In the genomic region with DNA sequence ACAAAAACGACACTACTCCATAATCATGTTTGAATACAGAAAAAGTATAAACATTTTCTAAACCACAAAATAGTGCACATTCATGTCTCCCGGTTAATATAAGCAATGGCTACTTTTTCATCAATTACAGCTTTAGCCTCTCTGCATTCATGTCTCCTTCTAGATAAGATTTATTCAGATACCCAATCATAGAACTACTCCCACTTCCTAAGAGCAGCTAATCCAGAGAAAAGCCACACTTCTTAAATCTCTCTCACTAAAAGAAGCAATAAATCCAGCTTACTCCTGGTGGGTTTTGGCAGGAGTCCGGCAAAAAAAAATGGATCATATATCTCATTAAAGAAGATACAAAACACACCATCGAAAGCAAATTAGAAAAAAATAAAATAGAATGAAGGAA, we compare ENCODE assay signal across 30 cellular contexts. TPM values are rescaled to one million over a fixed set of nuclear protein-coding genes. Genes with fewer than 3 reads are reported as not detected.
"Had no signal": no experiment of that assay in that cellular context is flagged by ENCODE, and none has a peak within 500 bp of the region (broad histone marks: within the 10 kb centered on the region; RNA-seq: fewer than 3 reads in every experiment).

No MANE protein-coding gene starts in this region.

- H3K4me1 ChIP-seq: esophagus muscularis mucosa, foreskin keratinocyte, gastroesophageal sphincter had no signal

- H3K27ac ChIP-seq: brain microvascular endothelial cell, esophagus muscularis mucosa, foreskin keratinocyte, gastroesophageal sphincter had no signal

- ATAC-seq: activated CD4-positive, alpha-beta T cell treated with anti-CD3 and anti-CD28 coated beads for 36 hours; activated CD8-positive, alpha-beta memory T cell treated with anti-CD3 and anti-CD28 coated beads, Interleukin-2, amount 10 ng/mL, durations not matched to agents 7 days and 5 days; activated CD8-positive, alpha-beta T cell treated with anti-CD3 and anti-CD28 coated beads, Interleukin-2, amount 10 ng/mL, durations not matched to agents 7 days and 5 days; activated naive CD4-positive, alpha-beta T cell treated with anti-CD3 and anti-CD28 coated beads, Interleukin-2, amount 50 U/mL, for 72 hours; effector memory CD8-positive, alpha-beta T cell; foreskin keratinocyte; gastroesophageal sphincter; T-helper 17 cell had no signal

- H3K36me3 ChIP-seq: brain microvascular endothelial cell, esophagus muscularis mucosa, gastroesophageal sphincter had no signal

- DNase-seq: activated CD4-positive, alpha-beta memory T cell treated with anti-CD3 and anti-CD28 coated beads for 36 hours; activated CD4-positive, alpha-beta T cell treated with anti-CD3 and anti-CD28 coated beads for 36 hours; activated CD4-positive, alpha-beta T cell treated with anti-CD3 and anti-CD28 coated beads, Interleukin-2, amount 10 ng/mL, durations not matched to agents 24 days and 14 days; activated CD4-positive, CD25-positive, alpha-beta regulatory T cell; activated CD4-positive, CD25-positive, alpha-beta regulatory T cell treated with anti-CD3 and anti-CD28 coated beads, Interleukin-2, amount 50 U/mL, for 72 hours; activated CD8-positive, alpha-beta memory T cell treated with anti-CD3 and anti-CD28 coated beads, Interleukin-2, amount 10 ng/mL, durations not matched to agents 7 days and 5 days; activated CD8-positive, alpha-beta memory T cell treated with anti-CD3 and anti-CD28 coated beads, Interleukin-2, amount 50 U/mL, for 4 hours; activated CD8-positive, alpha-beta T cell treated with anti-CD3 and anti-CD28 coated beads, Interleukin-2, amount 10 ng/mL, durations not matched to agents 7 days and 5 days; activated effector memory CD4-positive, alpha-beta T cell treated with anti-CD3 and anti-CD28 coated beads, Interleukin-2, amount 50 U/mL, for 16 hours; activated naive CD4-positive, alpha-beta T cell; activated naive CD4-positive, alpha-beta T cell treated with anti-CD3 and anti-CD28 coated beads, Interleukin-2, amount 10 ng/mL, durations not matched to agents 7 days and 5 days; activated naive CD8-positive, alpha-beta T cell treated with anti-CD3 and anti-CD28 coated beads, Interleukin-2, amount 10 ng/mL, durations not matched to agents 7 days and 5 days; activated T-cell treated with anti-CD3 and anti-CD28 coated beads, Interleukin-2, amount 50 U/mL, for 1 hour; activated T-cell treated with anti-CD3 and anti-CD28 coated beads, Interleukin-2, amount 50 U/mL, for 48 hours; amniotic stem cell; anterior cingulate cortex; brain microvascular endothelial cell; cortex of kidney; dermis blood vessel endothelial cell; effector CD4-positive, alpha-beta T cell; effector memory CD8-positive, alpha-beta T cell; erythroblast; foreskin keratinocyte; head of caudate nucleus; hippocampal formation; T-helper 17 cell; T1000 had no signal

- H3K9me3 ChIP-seq: esophagus muscularis mucosa had no signal

- H3K4me3 ChIP-seq: esophagus muscularis mucosa, gastroesophageal sphincter had no signal

- H3K27me3 ChIP-seq: brain microvascular endothelial cell, esophagus muscularis mucosa, foreskin keratinocyte, gastroesophageal sphincter had no signal

RNA-seq across cellular contexts. Expression of a gene that starts 20.1 kb away (rescaled TPM):
- total RNA-seq: activated CD4-positive, alpha-beta T cell treated with anti-CD3 and anti-CD28 coated beads, Interleukin-2, amount 10 ng/mL, durations not matched to agents 24 days and 14 days had no signal
